9 cellular contexts compared by ENCODE assay signal in the genomic region with DNA sequence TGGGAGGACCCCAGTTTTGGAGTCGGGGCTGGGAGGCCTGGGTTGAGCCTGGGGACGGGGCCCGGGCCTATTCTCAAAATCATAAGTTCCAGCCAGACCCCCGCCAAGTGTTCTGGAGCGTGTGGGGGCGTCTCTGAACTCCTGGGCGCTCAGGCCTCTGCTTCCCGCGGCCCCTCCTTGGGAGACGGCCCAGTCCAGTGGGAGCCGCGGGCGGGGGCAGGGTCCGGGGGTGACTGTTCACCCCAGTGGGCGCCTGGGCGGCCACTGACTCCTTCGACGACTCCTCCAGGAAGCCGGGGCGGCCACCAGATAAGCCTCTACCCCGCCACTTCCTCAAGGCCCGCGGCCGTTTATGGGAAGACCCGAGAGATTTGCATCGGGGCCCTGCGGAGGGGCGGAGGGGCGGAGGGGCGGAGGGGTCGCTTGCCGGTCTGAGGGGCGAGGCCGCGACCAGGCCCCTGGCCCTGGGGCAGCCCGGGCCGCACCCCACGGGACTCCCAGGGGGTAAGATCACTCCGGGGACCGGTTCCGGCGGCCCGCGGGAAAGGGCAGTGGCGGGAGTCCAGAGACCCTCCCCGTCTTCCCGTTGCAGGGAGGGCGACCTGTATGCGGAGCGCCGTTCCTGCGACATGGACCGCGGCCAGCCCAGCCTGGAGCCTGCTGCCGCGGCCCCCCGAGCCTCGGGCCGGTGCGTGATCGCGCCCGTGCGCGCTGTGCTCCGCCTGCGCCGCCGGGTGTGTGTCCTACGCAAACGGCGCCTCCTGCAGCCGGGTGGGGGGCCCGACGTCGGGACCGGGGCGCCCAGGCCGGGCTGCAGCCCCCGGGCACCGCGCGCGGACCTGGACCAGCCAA. TPM values are rescaled to one million over a fixed set of nuclear protein-coding genes. Genes with fewer than 3 reads are reported as not detected.
DNase-seq lines count a peak whose midpoint lies in the region; ATAC-seq and TF ChIP-seq lines count a peak whose summit lies in the region.
"Had no signal": no experiment of that assay in that cellular context is flagged by ENCODE, and none has a peak within 500 bp of the region (broad histone marks: within the 10 kb centered on the region; RNA-seq: fewer than 3 reads in every experiment).

No MANE protein-coding gene starts in this region.

- peak overlapping the region; percentile 46 to 53 for H3K4me3 ChIP-seq in esophagus (ENCODE audit: low read depth in 1 of 2, low read length in 2 of 2)

- H3K27me3 Mint-ChIP-seq in natural killer cell treated with Interleukin-12 subunit alpha and Interleukin-12 subunit beta and Interleukin-15 and Interleukin-18, amount 100 ng/mL, for 72 hours, result no peaks in the 10 kb centered on the region

- peaks cover 0 to 11% of the 10 kb centered on the region in 2 donors for H3K27me3 ChIP-seq in esophagus (ENCODE audit: control insufficient read depth in 1 of 2, insufficient read depth in 2 of 2, low read length in 2 of 2)

- no peak for TF ChIP-seq CTCF in RWPE1 (conservative IDR thresholded peaks at IDR 0.05; ENCODE audit: low read depth)

- H3K27ac ChIP-seq in RWPE1, result peak overlapping the region; percentile 94
- H3K27ac ChIP-seq in esophagus (ENCODE audit: low read depth in 2 of 2, low read length in 1 of 2), result peak overlapping the region; percentile 36 to 77

- peaks cover 5% of the 10 kb centered on the region for H3K36me3 Mint-ChIP-seq in natural killer cell treated with Interleukin-12 subunit alpha and Interleukin-12 subunit beta and Interleukin-15 and Interleukin-18, amount 100 ng/mL, for 72 hours

- H3K27ac Mint-ChIP-seq in natural killer cell treated with Interleukin-12 subunit alpha and Interleukin-12 subunit beta and Interleukin-15 and Interleukin-18, amount 100 ng/mL, for 72 hours, result peak overlapping the region; percentile 84 to 92

- POLR2A ChIA-PET in RWPE1 (lab: Yijun Ruan, JAX; ENCODE audit: low non-redundant PET), result interaction anchor here (1.0 to 1.7 kb wide), 5 partner anchors 8 to 37 kb away, joined by 3 to 9 read pairs (median 5); a partner anchor contains a TSS

- H3K4me1 Mint-ChIP-seq in natural killer cell treated with Interleukin-12 subunit alpha and Interleukin-12 subunit beta and Interleukin-15 and Interleukin-18, amount 100 ng/mL, for 72 hours (ENCODE audit: low read depth in 2 of 2), result peaks cover 17 to 19% of the 10 kb centered on the region in 2 donors

- H3K36me3 ChIP-seq in esophagus (ENCODE audit: control insufficient read depth in 2 of 2, insufficient read depth in 2 of 2, low read length in 1 of 2), result peaks cover 0 to 6% of the 10 kb centered on the region in 2 donors

- peak overlapping the region; percentile 91 for H3K4me3 Mint-ChIP-seq in natural killer cell treated with Interleukin-12 subunit alpha and Interleukin-12 subunit beta and Interleukin-15 and Interleukin-18, amount 100 ng/mL, for 72 hours

- CTCF ChIA-PET in RWPE1 (lab: Yijun Ruan, JAX), result interaction anchor here (0.6 to 2.2 kb wide), 6 partner anchors 16 to 174 kb away, joined by 3 to 13 read pairs (median 3); a partner anchor contains a TSS

- 20 to 29% methylated on average over 65 to 84 of the region's 84 CpGs for WGBS in esophagus, 2 donors

- no peaks in the 10 kb centered on the region for H3K9me3 Mint-ChIP-seq in natural killer cell treated with Interleukin-12 subunit alpha and Interleukin-12 subunit beta and Interleukin-15 and Interleukin-18, amount 100 ng/mL, for 72 hours

- H3K4me1 ChIP-seq in esophagus (ENCODE audit: control insufficient read depth in 2 of 2, insufficient read depth in 2 of 2, low read length in 1 of 2), result peaks cover 0 to 24% of the 10 kb centered on the region in 2 donors

- DNase-seq in RWPE1 (ENCODE audit: low spot score) (no peak), NK-92 (lab: John Stamatoyannopoulos, UW; ENCODE audit: unreplicated experiment) (no peak), kidney glomerular epithelial cell (lab: John Stamatoyannopoulos, UW) (no peak)
- no peak for DNase-seq in natural killer cell treated with Interleukin-12 subunit alpha and Interleukin-12 subunit beta and Interleukin-15 and Interleukin-18, amount 100 ng/mL, for 72 hours (ENCODE audit: low spot score)

- ATAC-seq in GM21825 (IDR thresholded peaks at IDR 0.05; ENCODE audit: unreplicated experiment) (peak; percentile 4), HG02623 (IDR thresholded peaks at IDR 0.05; ENCODE audit: unreplicated experiment) (no peak), HG03469 (IDR thresholded peaks at IDR 0.05; ENCODE audit: unreplicated experiment) (no peak)
- ATAC-seq in natural killer cell treated with Interleukin-12 subunit alpha and Interleukin-12 subunit beta and Interleukin-15 and Interleukin-18, amount 100 ng/mL, for 72 hours, result peak; percentile 49 to 61

- peaks cover 0 to 3% of the 10 kb centered on the region in 2 donors for H3K9me3 ChIP-seq in esophagus (ENCODE audit: control insufficient read depth in 2 of 2, insufficient read depth in 1 of 2, low read depth in 1 of 2, low read length in 1 of 2)

RNA-seq across cellular contexts. Expression of a gene that starts 0.8 kb away (rescaled TPM):
- polyA plus RNA-seq in esophagus, result 1 to 10 TPM; 1.5 to 4.3 TPM
- total RNA-seq in natural killer cell treated with Interleukin-12 subunit alpha and Interleukin-12 subunit beta and Interleukin-15 and Interleukin-18, amount 100 ng/mL, for 72 hours, result 10 to 100 TPM; 31.1 to 38.4 TPM

RNA-seq across cellular contexts. Expression of a gene that starts 23.2 kb away (rescaled TPM):
- polyA plus RNA-seq in esophagus, result 10 to 100 TPM; 31.7 to 34.7 TPM
- 10 to 100 TPM; 58.8 to 90.3 TPM for total RNA-seq in natural killer cell treated with Interleukin-12 subunit alpha and Interleukin-12 subunit beta and Interleukin-15 and Interleukin-18, amount 100 ng/mL, for 72 hours

RNA-seq across cellular contexts. Expression of a gene that starts 23.8 kb away (rescaled TPM):
- 1 to 10 TPM; 1.6 to 7.8 TPM for polyA plus RNA-seq in esophagus
- 1 to 10 TPM in 1 of 2 donors, under 1 TPM in 1; 0.88 to 2.6 TPM for total RNA-seq in natural killer cell treated with Interleukin-12 subunit alpha and Interleukin-12 subunit beta and Interleukin-15 and Interleukin-18, amount 100 ng/mL, for 72 hours

RNA-seq across cellular contexts. Expression of a gene that starts 27.2 kb away (rescaled TPM):
- polyA plus RNA-seq in esophagus, result not detected
- total RNA-seq in natural killer cell treated with Interleukin-12 subunit alpha and Interleukin-12 subunit beta and Interleukin-15 and Interleukin-18, amount 100 ng/mL, for 72 hours, result not detected
- total RNA-seq: SK-MEL-5 had no signal

RNA-seq across cellular contexts. Expression of a gene that starts 37.2 kb away (rescaled TPM):
- polyA plus RNA-seq in esophagus, result 100 to 1,000 TPM; 415 to 578 TPM
- total RNA-seq in natural killer cell treated with Interleukin-12 subunit alpha and Interleukin-12 subunit beta and Interleukin-15 and Interleukin-18, amount 100 ng/mL, for 72 hours, result 100 to 1,000 TPM; 332 to 432 TPM

Comparison
In these comparisons a context has a peak if more than half of its experiments do, and no peak if none do; other contexts are left out.
1. ATAC-seq: peak in GM21825 (single experiment) and natural killer cell treated with Interleukin-12 subunit alpha and Interleukin-12 subunit beta and Interleukin-15 and Interleukin-18, amount 100 ng/mL, for 72 hours (2 of 2); none in HG02623 (single experiment) and HG03469 (single experiment).